In genomic region chr14:106355007-106355791, GRCh38 we compare ENCODE assay signal across 8 cellular contexts.
A peak's percentile ranks its signal among the peaks of the same experiment; 100 is the strongest.
DNase-seq lines count a peak whose midpoint lies in the region; ATAC-seq and TF ChIP-seq lines count a peak whose summit lies in the region.
"Not testable (repeated sequence)": the region's sequence is repeated elsewhere in the genome, so short reads cannot be mapped to it uniquely, and the experiment has no call there.

No MANE protein-coding gene starts in this region.

- H3K4me3 Mint-ChIP-seq in T-helper 17 cell (peak overlapping the region; percentile 71), naive B cell (peak overlapping the region in 6 of 8 donors; percentile 25 to 67 (median 50))
- not testable (repeated sequence) for H3K4me3 Mint-ChIP-seq in chondrocyte (ENCODE audit: unreplicated experiment)
- H3K4me3 Mint-ChIP-seq in stimulated activated naive B cell treated with anti-CD40 and anti-IgM and Interleukin-4, amounts not matched to agents 10 μg/mL and 1 μg/mL and 100 μg/mL, for 72 hours = peak overlapping the region; percentile 29 to 44

- peak overlapping the region in 4 of 10 experiments; percentile 10 to 43 (median 36); a peak in 3 of 20 replicates for H3K4me3 ChIP-seq in BLaER1 treated with 17β-estradiol and CSF1 and Interleukin-3, amounts not matched to agents 10 nM and 100 nM
- peak overlapping the region; percentile 22 for H3K4me3 ChIP-seq in OCI-LY1 (ENCODE audit: low read depth, low read length, poor library complexity, severe bottlenecking)

- H4K20me1 ChIP-seq in BLaER1 treated with 17β-estradiol and CSF1 and Interleukin-3, amounts not matched to agents 10 nM and 100 nM; OCI-LY1 (ENCODE audit: insufficient read depth, low read length): not testable (repeated sequence)

- H3K79me2 ChIP-seq in OCI-LY1 (ENCODE audit: insufficient read depth, low read length) = not testable (repeated sequence)

- H3K9ac ChIP-seq in BLaER1 treated with 17β-estradiol and CSF1 and Interleukin-3, amounts not matched to agents 10 nM and 100 nM = peak overlapping the region in 4 of 11 experiments; percentile 60 to 72 (median 70); a peak in 8 of 22 replicates
- H3K9ac ChIP-seq in OCI-LY1 (ENCODE audit: low read length) = peak overlapping the region; percentile 15; the same call in 1 of the 2 replicates

- H2AFZ ChIP-seq in OCI-LY1 (ENCODE audit: low read length) = not testable (repeated sequence)

- H3K4me1 ChIP-seq in BLaER1 treated with 17β-estradiol and CSF1 and Interleukin-3, amounts not matched to agents 10 nM and 100 nM = peaks cover 16 to 65% (median 47%) of the 10 kb centered on the region in 10 experiments
- H3K4me1 ChIP-seq in OCI-LY1 (ENCODE audit: insufficient read depth, low read length, severe bottlenecking) = peaks cover 78% of the 10 kb centered on the region

- not testable (repeated sequence) for H3K9me3 ChIP-seq in BLaER1 treated with 17β-estradiol and CSF1 and Interleukin-3, amounts not matched to agents 10 nM and 100 nM (replicated peaks in 1 of 11); KOPT-K1 (ENCODE audit: insufficient read depth, low read length, poor library complexity, severe bottlenecking); OCI-LY1 (ENCODE audit: low read length); T-helper 17 cell (ENCODE audit: control insufficient read depth, low read length, poor library complexity, severe bottlenecking)

- H3K27ac ChIP-seq in BLaER1 treated with 17β-estradiol and CSF1 and Interleukin-3, amounts not matched to agents 10 nM and 100 nM = peak overlapping the region in 6 of 11 experiments; percentile 66 to 83 (median 78); a peak in 10 of 22 replicates
- H3K27ac ChIP-seq in KOPT-K1 (ENCODE audit: low read depth, low read length, poor library complexity, severe bottlenecking) (peak overlapping the region; percentile 66), OCI-LY1 (ENCODE audit: low read depth, low read length, poor library complexity, severe bottlenecking) (peak overlapping the region; percentile 90)

- ATAC-seq in GM18909 (IDR thresholded peaks at IDR 0.05; ENCODE audit: poor library complexity, unreplicated experiment) (peak; percentile 43), naive B cell (ENCODE audit: low read depth in 2 of 2) (peak; percentile 41 to 51)
- not testable (repeated sequence) for ATAC-seq in T-helper 17 cell
- ATAC-seq in stimulated activated naive B cell treated with anti-CD40 and anti-IgM and Interleukin-4, amounts not matched to agents 10 μg/mL and 1 μg/mL and 100 μg/mL, for 72 hours (replicated peaks) = peak; percentile 29 to 40

- TF ChIP-seq CTCF in OCI-LY1 (IDR thresholded peaks at IDR 0.05; ENCODE audit: low read length); chondrocyte (IDR thresholded peaks at IDR 0.05): not testable (repeated sequence)

- H3K9me2 ChIP-seq in OCI-LY1 (ENCODE audit: low read depth, low read length) = not testable (repeated sequence)

- H3K27me3 ChIP-seq in BLaER1 treated with 17β-estradiol and CSF1 and Interleukin-3, amounts not matched to agents 10 nM and 100 nM; OCI-LY1 (ENCODE audit: insufficient read depth, low read length): not testable (repeated sequence)

- DNase-seq in T-helper 17 cell; naive B cell; stimulated activated naive B cell treated with anti-CD40 and anti-IgM and Interleukin-4, amounts not matched to agents 10 μg/mL and 1 μg/mL and 100 μg/mL, for 72 hours: not testable (repeated sequence)
- peak; percentile 95 for DNase-seq in chondrocyte (ENCODE audit: low spot score)

- not testable (repeated sequence) for H3K27me3 Mint-ChIP-seq in T-helper 17 cell; chondrocyte (ENCODE audit: low read depth); naive B cell; stimulated activated naive B cell treated with anti-CD40 and anti-IgM and Interleukin-4, amounts not matched to agents 10 μg/mL and 1 μg/mL and 100 μg/mL, for 72 hours

- peaks cover 65% of the 10 kb centered on the region for H3K9me3 Mint-ChIP-seq in chondrocyte (ENCODE audit: low read depth)
- not testable (repeated sequence) for H3K9me3 Mint-ChIP-seq in naive B cell; stimulated activated naive B cell treated with anti-CD40 and anti-IgM and Interleukin-4, amounts not matched to agents 10 μg/mL and 1 μg/mL and 100 μg/mL, for 72 hours

- H3K27ac Mint-ChIP-seq in T-helper 17 cell; chondrocyte (ENCODE audit: unreplicated experiment): not testable (repeated sequence)
- peak overlapping the region in 2 of 6 donors; percentile 51 to 58 for H3K27ac Mint-ChIP-seq in naive B cell
- H3K27ac Mint-ChIP-seq in stimulated activated naive B cell treated with anti-CD40 and anti-IgM and Interleukin-4, amounts not matched to agents 10 μg/mL and 1 μg/mL and 100 μg/mL, for 72 hours = peak overlapping the region; percentile 22

- H3K36me3 ChIP-seq in BLaER1 treated with 17β-estradiol and CSF1 and Interleukin-3, amounts not matched to agents 10 nM and 100 nM; KOPT-K1 (ENCODE audit: insufficient read depth, low read length); OCI-LY1 (ENCODE audit: insufficient read depth, low read length): not testable (repeated sequence)

- not testable (repeated sequence) for H3K36me3 Mint-ChIP-seq in T-helper 17 cell (ENCODE audit: low read depth); chondrocyte (ENCODE audit: low read depth); naive B cell; stimulated activated naive B cell treated with anti-CD40 and anti-IgM and Interleukin-4, amounts not matched to agents 10 μg/mL and 1 μg/mL and 100 μg/mL, for 72 hours

- H3K4me2 ChIP-seq in BLaER1 treated with 17β-estradiol and CSF1 and Interleukin-3, amounts not matched to agents 10 nM and 100 nM = peak overlapping the region; percentile 16 to 99 (median 85); a peak in 20 of 22 replicates
- H3K4me2 ChIP-seq in OCI-LY1 (ENCODE audit: low read length) = peak overlapping the region; percentile 41; the same call in 1 of the 2 replicates

- H3K4me1 Mint-ChIP-seq in T-helper 17 cell; chondrocyte (ENCODE audit: low read depth): not testable (repeated sequence)
- H3K4me1 Mint-ChIP-seq in naive B cell = peaks cover 11 to 38% (median 23%) of the 10 kb centered on the region in 3 donors
- peaks cover 17 to 22% of the 10 kb centered on the region in 2 donors for H3K4me1 Mint-ChIP-seq in stimulated activated naive B cell treated with anti-CD40 and anti-IgM and Interleukin-4, amounts not matched to agents 10 μg/mL and 1 μg/mL and 100 μg/mL, for 72 hours

- not testable (repeated sequence) for H3F3A ChIP-seq in OCI-LY1 (ENCODE audit: insufficient read depth, low read length)
